ENCODE assay signal across 7 cellular contexts in the genomic region with DNA sequence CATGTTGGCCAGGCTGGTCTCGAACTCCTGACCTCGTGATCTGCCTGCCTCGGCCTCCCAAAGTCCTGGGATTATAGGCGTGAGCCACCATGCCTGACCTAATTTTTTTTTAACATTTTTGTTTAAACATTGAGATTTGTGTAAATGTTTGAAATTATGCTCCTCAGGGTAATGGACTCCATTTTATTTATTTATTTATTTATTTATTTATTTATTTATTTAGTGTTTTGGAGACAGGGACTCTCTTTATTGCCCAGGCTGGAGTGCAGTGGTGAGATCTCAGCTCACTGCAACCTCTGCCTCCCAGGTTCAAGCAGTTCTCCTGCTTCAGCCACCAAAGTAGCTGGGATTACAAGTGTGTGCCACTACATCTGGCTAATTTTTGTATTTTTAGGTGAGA. TPM values are rescaled to one million over a fixed set of nuclear protein-coding genes. Genes with fewer than 3 reads are reported as not detected.
"Had no signal": no experiment of that assay in that cellular context is flagged by ENCODE, and none has a peak within 500 bp of the region (broad histone marks: within the 10 kb centered on the region; RNA-seq: fewer than 3 reads in every experiment).

No MANE protein-coding gene starts in this region.

RNA-seq across cellular contexts. Expression of a gene that starts 13.8 kb away (rescaled TPM):
- polyA plus RNA-seq: naive thymus-derived CD8-positive, alpha-beta T cell; psoas muscle; right cardiac atrium; sigmoid colon; small intestine; smooth muscle cell; spleen had no signal
